2 cellular contexts compared by ENCODE assay signal in the genomic region with DNA sequence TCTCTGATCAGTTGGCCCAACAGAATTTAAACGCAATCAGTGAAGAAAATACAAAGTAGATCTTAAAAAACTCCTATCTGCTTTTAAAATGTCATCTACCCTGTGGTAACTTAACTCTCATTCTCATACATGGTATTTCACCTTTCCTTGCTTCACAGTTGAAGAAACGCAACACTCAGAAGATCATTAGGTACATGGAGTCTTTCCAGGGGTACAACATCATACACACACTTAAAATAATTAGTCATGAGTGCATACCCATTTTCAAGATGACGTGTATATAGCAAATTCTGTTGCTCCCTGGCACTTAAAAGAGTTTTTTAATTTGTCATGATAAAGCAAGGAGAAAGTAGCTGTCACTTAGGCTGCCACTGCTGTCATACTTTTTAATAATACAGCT.
TF ChIP-seq lines count a peak whose summit lies in the region.

No MANE protein-coding gene starts in this region.

TF ChIP-seq in SK-N-SH, 30 proteins besides CTCF, POLR2A, EP300 and RAD21 (continued from another document):
- no peak for TF ChIP-seq YY1 (IDR thresholded peaks at IDR 0.05; ENCODE audit: low read depth)
- no peak for TF ChIP-seq GABPA (IDR thresholded peaks at IDR 0.05; ENCODE audit: low read depth)
- TF ChIP-seq JUND (IDR thresholded peaks at IDR 0.05), result no peak
- TF ChIP-seq RXRA (IDR thresholded peaks at IDR 0.05; ENCODE audit: borderline replicate concordance, low read depth), result no peak

TF ChIP-seq in GM12878, 131 proteins besides CTCF, POLR2A, EP300 and RAD21 (continued from another document):
- no peak for TF ChIP-seq MTA3 (IDR thresholded peaks at IDR 0.05; ENCODE audit: borderline replicate concordance, low read length)
- TF ChIP-seq BMI1 (IDR thresholded peaks at IDR 0.05; ENCODE audit: borderline replicate concordance), result no peak
- TF ChIP-seq, protein P1, sequence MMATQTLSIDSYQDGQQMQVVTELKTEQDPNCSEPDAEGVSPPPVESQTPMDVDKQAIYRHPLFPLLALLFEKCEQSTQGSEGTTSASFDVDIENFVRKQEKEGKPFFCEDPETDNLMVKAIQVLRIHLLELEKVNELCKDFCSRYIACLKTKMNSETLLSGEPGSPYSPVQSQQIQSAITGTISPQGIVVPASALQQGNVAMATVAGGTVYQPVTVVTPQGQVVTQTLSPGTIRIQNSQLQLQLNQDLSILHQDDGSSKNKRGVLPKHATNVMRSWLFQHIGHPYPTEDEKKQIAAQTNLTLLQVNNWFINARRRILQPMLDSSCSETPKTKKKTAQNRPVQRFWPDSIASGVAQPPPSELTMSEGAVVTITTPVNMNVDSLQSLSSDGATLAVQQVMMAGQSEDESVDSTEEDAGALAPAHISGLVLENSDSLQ (IDR thresholded peaks at IDR 0.05), result no peak
- no peak for TF ChIP-seq IKZF2 (IDR thresholded peaks at IDR 0.05)
- TF ChIP-seq CEBPZ (IDR thresholded peaks at IDR 0.05; ENCODE audit: low read depth, low read length), result no peak
- TF ChIP-seq, protein P2, sequence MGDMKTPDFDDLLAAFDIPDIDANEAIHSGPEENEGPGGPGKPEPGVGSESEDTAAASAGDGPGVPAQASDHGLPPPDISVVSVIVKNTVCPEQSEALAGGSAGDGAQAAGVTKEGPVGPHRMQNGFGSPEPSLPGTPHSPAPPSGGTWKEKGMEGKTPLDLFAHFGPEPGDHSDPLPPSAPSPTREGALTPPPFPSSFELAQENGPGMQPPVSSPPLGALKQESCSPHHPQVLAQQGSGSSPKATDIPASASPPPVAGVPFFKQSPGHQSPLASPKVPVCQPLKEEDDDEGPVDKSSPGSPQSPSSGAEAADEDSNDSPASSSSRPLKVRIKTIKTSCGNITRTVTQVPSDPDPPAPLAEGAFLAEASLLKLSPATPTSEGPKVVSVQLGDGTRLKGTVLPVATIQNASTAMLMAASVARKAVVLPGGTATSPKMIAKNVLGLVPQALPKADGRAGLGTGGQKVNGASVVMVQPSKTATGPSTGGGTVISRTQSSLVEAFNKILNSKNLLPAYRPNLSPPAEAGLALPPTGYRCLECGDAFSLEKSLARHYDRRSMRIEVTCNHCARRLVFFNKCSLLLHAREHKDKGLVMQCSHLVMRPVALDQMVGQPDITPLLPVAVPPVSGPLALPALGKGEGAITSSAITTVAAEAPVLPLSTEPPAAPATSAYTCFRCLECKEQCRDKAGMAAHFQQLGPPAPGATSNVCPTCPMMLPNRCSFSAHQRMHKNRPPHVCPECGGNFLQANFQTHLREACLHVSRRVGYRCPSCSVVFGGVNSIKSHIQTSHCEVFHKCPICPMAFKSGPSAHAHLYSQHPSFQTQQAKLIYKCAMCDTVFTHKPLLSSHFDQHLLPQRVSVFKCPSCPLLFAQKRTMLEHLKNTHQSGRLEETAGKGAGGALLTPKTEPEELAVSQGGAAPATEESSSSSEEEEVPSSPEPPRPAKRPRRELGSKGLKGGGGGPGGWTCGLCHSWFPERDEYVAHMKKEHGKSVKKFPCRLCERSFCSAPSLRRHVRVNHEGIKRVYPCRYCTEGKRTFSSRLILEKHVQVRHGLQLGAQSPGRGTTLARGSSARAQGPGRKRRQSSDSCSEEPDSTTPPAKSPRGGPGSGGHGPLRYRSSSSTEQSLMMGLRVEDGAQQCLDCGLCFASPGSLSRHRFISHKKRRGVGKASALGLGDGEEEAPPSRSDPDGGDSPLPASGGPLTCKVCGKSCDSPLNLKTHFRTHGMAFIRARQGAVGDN (IDR thresholded peaks at IDR 0.05), result no peak
- no peak for TF ChIP-seq NR2C2 (IDR thresholded peaks at IDR 0.05; ENCODE audit: borderline replicate concordance, control insufficient read depth, insufficient read length, low read depth)
- TF ChIP-seq, protein P3, sequence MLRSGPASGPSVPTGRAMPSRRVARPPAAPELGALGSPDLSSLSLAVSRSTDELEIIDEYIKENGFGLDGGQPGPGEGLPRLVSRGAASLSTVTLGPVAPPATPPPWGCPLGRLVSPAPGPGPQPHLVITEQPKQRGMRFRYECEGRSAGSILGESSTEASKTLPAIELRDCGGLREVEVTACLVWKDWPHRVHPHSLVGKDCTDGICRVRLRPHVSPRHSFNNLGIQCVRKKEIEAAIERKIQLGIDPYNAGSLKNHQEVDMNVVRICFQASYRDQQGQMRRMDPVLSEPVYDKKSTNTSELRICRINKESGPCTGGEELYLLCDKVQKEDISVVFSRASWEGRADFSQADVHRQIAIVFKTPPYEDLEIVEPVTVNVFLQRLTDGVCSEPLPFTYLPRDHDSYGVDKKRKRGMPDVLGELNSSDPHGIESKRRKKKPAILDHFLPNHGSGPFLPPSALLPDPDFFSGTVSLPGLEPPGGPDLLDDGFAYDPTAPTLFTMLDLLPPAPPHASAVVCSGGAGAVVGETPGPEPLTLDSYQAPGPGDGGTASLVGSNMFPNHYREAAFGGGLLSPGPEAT (IDR thresholded peaks at IDR 0.05; ENCODE audit: low read depth), result no peak
- no peak for TF ChIP-seq DPF2 (IDR thresholded peaks at IDR 0.05)
- TF ChIP-seq BHLHE40 (IDR thresholded peaks at IDR 0.05; ENCODE audit: borderline replicate concordance in 1 of 2, low read depth in 2 of 2, low read length in 1 of 2), result no peak
- no peak for TF ChIP-seq BRCA1 (IDR thresholded peaks at IDR 0.05; ENCODE audit: low read depth, low read length)
- TF ChIP-seq, protein P4, sequence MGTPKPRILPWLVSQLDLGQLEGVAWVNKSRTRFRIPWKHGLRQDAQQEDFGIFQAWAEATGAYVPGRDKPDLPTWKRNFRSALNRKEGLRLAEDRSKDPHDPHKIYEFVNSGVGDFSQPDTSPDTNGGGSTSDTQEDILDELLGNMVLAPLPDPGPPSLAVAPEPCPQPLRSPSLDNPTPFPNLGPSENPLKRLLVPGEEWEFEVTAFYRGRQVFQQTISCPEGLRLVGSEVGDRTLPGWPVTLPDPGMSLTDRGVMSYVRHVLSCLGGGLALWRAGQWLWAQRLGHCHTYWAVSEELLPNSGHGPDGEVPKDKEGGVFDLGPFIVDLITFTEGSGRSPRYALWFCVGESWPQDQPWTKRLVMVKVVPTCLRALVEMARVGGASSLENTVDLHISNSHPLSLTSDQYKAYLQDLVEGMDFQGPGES (IDR thresholded peaks at IDR 0.05), result no peak
TF ChIP-seq in GM12878: peak in this region for 0.
